1 cellular context compared by ENCODE assay signal in genomic region chr3:21328982-21329381, GRCh38.
TF ChIP-seq lines count a peak whose summit lies in the region.

No MANE protein-coding gene starts in this region.

TF ChIP-seq in GM23338, 12 proteins besides CTCF, POLR2A, EP300 and RAD21 (continued from another document):
- TF ChIP-seq EZH2 (IDR thresholded peaks at IDR 0.05; ENCODE audit: low read depth, unreplicated experiment) (no peak), CREB1 (CRISPR knock-in tag; IDR thresholded peaks at IDR 0.05; ENCODE audit: low read depth) (no peak), POLR2AphosphoS5 (IDR thresholded peaks at IDR 0.05; ENCODE audit: low read depth) (no peak)
